In the genomic region with DNA sequence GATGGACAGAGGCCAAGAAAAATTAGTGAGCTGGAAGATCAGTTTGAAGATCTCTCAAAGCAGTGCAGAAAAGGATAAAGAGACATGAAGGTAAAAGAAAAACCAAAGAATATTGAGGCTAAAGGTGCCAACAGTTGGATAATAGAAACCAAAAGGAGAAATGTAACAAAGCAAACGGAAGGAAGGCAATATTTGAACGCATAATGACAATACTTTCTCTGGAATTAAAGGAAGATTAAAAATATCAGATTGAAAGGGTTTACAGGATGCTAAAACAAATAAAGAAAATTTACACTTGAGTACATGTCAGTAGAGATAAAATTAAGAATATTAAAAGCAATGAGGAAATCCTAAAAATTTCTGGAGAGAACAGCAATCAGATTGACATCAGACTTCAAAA, we compare ENCODE assay signal across 16 cellular contexts.
A peak's percentile ranks its signal among the peaks of the same experiment; 100 is the strongest.
DNase-seq lines count a peak whose midpoint lies in the region; FAIRE-seq and TF ChIP-seq lines count a peak whose summit lies in the region.
"Had no signal": no experiment of that assay in that cellular context is flagged by ENCODE, and none has a peak within 500 bp of the region (broad histone marks: within the 10 kb centered on the region; RNA-seq: fewer than 3 reads in every experiment).

No MANE protein-coding gene starts in this region.

- H3K36me3 ChIP-seq in OCI-LY3 (replicated peaks; ENCODE audit: low read depth, low read length) = peaks cover 2% of the 10 kb centered on the region
- no peaks in the 10 kb centered on the region for H3K36me3 ChIP-seq in SJCRH30
- H3K36me3 ChIP-seq in endothelial cell of umbilical vein (ENCODE audit: control insufficient read depth in 2 of 2, extremely low read depth in 1 of 2, insufficient read depth in 2 of 2, low read length in 2 of 2) = no peaks in the 10 kb centered on the region
- H3K36me3 ChIP-seq: HAP-1 had no signal

- CTCF ChIA-PET in endothelial cell of umbilical vein (lab: Charles Lee) = interaction anchor here (1.0 to 1.4 kb wide), 3 partner anchors 8 to 250 kb away, joined by 3 to 4 read pairs (median 3); no protein-coding TSS in a partner anchor

- FAIRE-seq in endothelial cell of umbilical vein (lab: Jason Lieb, UNC) = peak; percentile 15
- FAIRE-seq: A204.1, G401.6, GM12891, GM19239 had no signal

- DNase-seq in SJCRH30 (no peak), endothelial cell of umbilical vein (ENCODE audit: low read depth, low spot score) (no peak), substantia nigra (lab: John Stamatoyannopoulos, UW) (no peak), NCI-H510A (lab: John Stamatoyannopoulos, UW) (no peak), NCI-H510A treated with DMSO at 0.1 percent for 48 hours (lab: John Stamatoyannopoulos, UW) (no peak)
- DNase-seq: AML-193; Caco-2; CD4-positive, alpha-beta T cell; GM23248 had no signal

- dilution Hi-C loops in endothelial cell of umbilical vein (cut with MboI; ENCODE audit: extremely low pct_ligation_motif_present, low sequenced_read_pairs) = no loop called here

- H3K4me1 ChIP-seq in OCI-LY3 (ENCODE audit: low read length) (peaks cover 15% of the 10 kb centered on the region), SJCRH30 (peaks cover 10% of the 10 kb centered on the region), endothelial cell of umbilical vein (ENCODE audit: control insufficient read depth, extremely low read depth, insufficient read depth, low read length) (peaks cover 8% of the 10 kb centered on the region)
- H3K4me1 ChIP-seq: Caco-2, HAP-1 had no signal

- H3K4me2 ChIP-seq in OCI-LY3 (ENCODE audit: low read length) = no peak overlapping the region
- peak overlapping the region; percentile 66 for H3K4me2 ChIP-seq in endothelial cell of umbilical vein (ENCODE audit: insufficient read depth, low read length)

- no peak for TF ChIP-seq POLR2A in endothelial cell of umbilical vein (IDR thresholded peaks at IDR 0.05; ENCODE audit: low read depth, low read length)

- H3K79me2 ChIP-seq in OCI-LY3 (ENCODE audit: low read length) = no peaks in the 10 kb centered on the region
- H3K79me2 ChIP-seq in endothelial cell of umbilical vein (ENCODE audit: control insufficient read depth, insufficient read depth, low read length) = no peaks in the 10 kb centered on the region

- POLR2A ChIA-PET in endothelial cell of umbilical vein (lab: Charles Lee) = no interaction called here

- H3K27me3 ChIP-seq in OCI-LY3 (ENCODE audit: low read depth, low read length) (no peaks in the 10 kb centered on the region), SJCRH30 (no peaks in the 10 kb centered on the region), endothelial cell of umbilical vein (ENCODE audit: control insufficient read depth in 2 of 2, insufficient read depth in 2 of 2, low read length in 2 of 2) (no peaks in the 10 kb centered on the region)

- no peak overlapping the region for H3K4me3 ChIP-seq in OCI-LY3 (ENCODE audit: low read length)
- no peak overlapping the region for H3K4me3 ChIP-seq in SJCRH30
- no peak overlapping the region for H3K4me3 ChIP-seq in endothelial cell of umbilical vein (replicated peaks in 1 of 3; ENCODE audit: insufficient read depth in 1 of 3, low read depth in 1 of 3, low read length in 3 of 3)
- H3K4me3 ChIP-seq: GM23248, HAP-1 had no signal

- H3K9ac ChIP-seq in OCI-LY3 (ENCODE audit: low read length) (no peak overlapping the region), endothelial cell of umbilical vein (replicated peaks; ENCODE audit: extremely low read depth, insufficient read depth, low read length) (no peak overlapping the region)
- H3K9ac ChIP-seq: GM23248 had no signal

- intact Hi-C loops in endothelial cell of umbilical vein (cut with micrococcal nuclease) = loop anchor here (2.0 kb wide), 1 partner anchor 21 kb away; no protein-coding TSS in a partner anchor

- no peaks in the 10 kb centered on the region for H3K9me1 ChIP-seq in endothelial cell of umbilical vein (replicated peaks; ENCODE audit: control insufficient read depth, extremely low read depth, insufficient read depth, low read length)

- H3K9me3 ChIP-seq in OCI-LY3 (ENCODE audit: insufficient read depth, low read length) (peaks cover 23% of the 10 kb centered on the region), SJCRH30 (replicated peaks) (no peaks in the 10 kb centered on the region), endothelial cell of umbilical vein (replicated peaks; ENCODE audit: control insufficient read depth, insufficient read depth, low read length) (no peaks in the 10 kb centered on the region)
- H3K9me3 ChIP-seq: Caco-2, HAP-1 had no signal

- H4K20me1 ChIP-seq in OCI-LY3 (ENCODE audit: insufficient read depth, low read length) = no peaks in the 10 kb centered on the region
- H4K20me1 ChIP-seq in endothelial cell of umbilical vein (replicated peaks; ENCODE audit: control insufficient read depth, extremely low read depth, insufficient read depth, low read length) = no peaks in the 10 kb centered on the region

- H3K27ac ChIP-seq in OCI-LY3 (ENCODE audit: low read length) (no peak overlapping the region), SJCRH30 (peak overlapping the region; percentile 61), endothelial cell of umbilical vein (ENCODE audit: insufficient read depth, low read depth, low read length) (no peak overlapping the region), substantia nigra (ENCODE audit: low read depth, low read length, poor library complexity, severe bottlenecking) (no peak overlapping the region)
- H3K27ac ChIP-seq: GM23248, HL-60 had no signal

- 0 out of 2 replicates have a peak overlapping the region, but pooled peaks have one; percentile 0 for H2AFZ ChIP-seq in OCI-LY3 (ENCODE audit: low read depth, low read length)
- no peak overlapping the region for H2AFZ ChIP-seq in endothelial cell of umbilical vein (ENCODE audit: low read depth, low read length)
- H2AFZ ChIP-seq: GM23248 had no signal

- no TSS peak for BruUV-seq in endothelial cell of umbilical vein (replicated peaks; lab: Mats Ljungman, UMichigan)

- no peak for TF ChIP-seq CTCF in OCI-LY3 (IDR thresholded peaks at IDR 0.05; ENCODE audit: low read depth, low read length)
- TF ChIP-seq CTCF in endothelial cell of umbilical vein (IDR thresholded peaks at IDR 0.05; ENCODE audit: extremely low read depth in 1 of 2, insufficient read depth in 1 of 2, low read depth in 1 of 2, low read length in 2 of 2) = no peak

TF ChIP-seq in endothelial cell of umbilical vein, 7 proteins besides CTCF, POLR2A, EP300 and RAD21:
- TF ChIP-seq MYC (IDR thresholded peaks at IDR 0.05; ENCODE audit: low read depth, low read length) = no peak
- no peak for TF ChIP-seq POLR2AphosphoS5 (IDR thresholded peaks at IDR 0.05; ENCODE audit: insufficient read depth, low read depth, low read length)
- TF ChIP-seq GATA2 (IDR thresholded peaks at IDR 0.05; ENCODE audit: insufficient read depth, insufficient read length, low read depth, low read length) = no peak
- TF ChIP-seq, protein P1, sequence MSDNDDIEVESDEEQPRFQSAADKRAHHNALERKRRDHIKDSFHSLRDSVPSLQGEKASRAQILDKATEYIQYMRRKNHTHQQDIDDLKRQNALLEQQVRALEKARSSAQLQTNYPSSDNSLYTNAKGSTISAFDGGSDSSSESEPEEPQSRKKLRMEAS (IDR thresholded peaks at IDR 0.05; ENCODE audit: insufficient read depth, insufficient read length) = no peak
- TF ChIP-seq EZH2 (IDR thresholded peaks at IDR 0.05; ENCODE audit: borderline replicate concordance, low read depth, low read length, severe bottlenecking) = no peak
- no peak for TF ChIP-seq JUN (IDR thresholded peaks at IDR 0.05; ENCODE audit: borderline replicate concordance, insufficient read depth, insufficient read length, low read depth)
- TF ChIP-seq FOS (IDR thresholded peaks at IDR 0.05; ENCODE audit: borderline replicate concordance, insufficient read depth, low read length) = no peak
